16 cellular contexts compared by ENCODE assay signal in the genomic region with DNA sequence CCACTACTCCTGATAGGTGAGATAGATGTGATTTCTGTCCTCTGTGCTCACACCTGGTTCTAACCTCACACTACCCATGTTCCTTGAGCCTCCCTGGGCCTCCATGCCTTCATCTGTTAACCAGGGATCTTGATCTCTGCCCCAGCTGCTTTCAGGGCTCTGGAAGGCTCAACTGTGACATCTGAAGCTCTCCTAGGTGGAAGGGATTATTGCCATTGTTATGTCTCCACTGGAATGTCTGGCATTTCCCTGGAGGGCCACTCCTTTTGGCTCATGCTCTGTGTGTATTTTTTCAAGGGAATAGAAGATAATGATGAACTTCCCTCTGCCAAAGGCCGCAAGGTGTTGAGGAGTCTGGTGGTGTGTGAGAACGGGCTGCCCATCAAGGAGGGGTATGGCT. TPM values are rescaled to one million over a fixed set of nuclear protein-coding genes. Genes with fewer than 3 reads are reported as not detected.
A peak's percentile ranks its signal among the peaks of the same experiment; 100 is the strongest.
DNase-seq lines count a peak whose midpoint lies in the region; TF ChIP-seq lines count a peak whose summit lies in the region.
"Had no signal": no experiment of that assay in that cellular context is flagged by ENCODE, and none has a peak within 500 bp of the region (broad histone marks: within the 10 kb centered on the region; RNA-seq: fewer than 3 reads in every experiment).

No MANE protein-coding gene starts in this region.

- no peaks in the 10 kb centered on the region for H3K9me3 Mint-ChIP-seq in activated T-helper 2 cell treated with anti-CD3 and anti-CD28 coated beads, Interferon-gamma antibody, Interleukin-2, Interleukin-4, amounts not matched to agents 10 μg/mL and 5 μg/mL and 100 μg/mL, durations not matched to agents 14 hours and 24 hours and 36 hours
- H3K9me3 Mint-ChIP-seq: activated naive CD4-positive, alpha-beta T cell treated with anti-CD3 and anti-CD28 coated beads, Interleukin-2, amount 50 U/mL, for 24 hours; dendritic cell treated with granulocyte-macrophage colony-stimulating factor and Interleukin-4, amounts not matched to agents 40 ng/mL and 50 ng/mL, for 4 days had no signal

- H3K4me3 ChIP-seq in cardiac fibroblast (replicated peaks in 1 of 2; ENCODE audit: low read depth in 2 of 2, low read length in 2 of 2) = no peak overlapping the region
- H3K4me3 ChIP-seq: heart left ventricle, mucosa of descending colon, sigmoid colon, transverse colon had no signal

- H3K27ac Mint-ChIP-seq in activated T-helper 2 cell treated with anti-CD3 and anti-CD28 coated beads, Interferon-gamma antibody, Interleukin-2, Interleukin-4, amounts not matched to agents 10 μg/mL and 5 μg/mL and 100 μg/mL, durations not matched to agents 14 hours and 24 hours and 36 hours = no peak overlapping the region
- H3K27ac Mint-ChIP-seq: activated naive CD4-positive, alpha-beta T cell treated with anti-CD3 and anti-CD28 coated beads, Interleukin-2, amount 50 U/mL, for 24 hours; dendritic cell treated with granulocyte-macrophage colony-stimulating factor and Interleukin-4, amounts not matched to agents 40 ng/mL and 50 ng/mL, for 4 days had no signal

- H3K36me3 Mint-ChIP-seq in activated T-helper 2 cell treated with anti-CD3 and anti-CD28 coated beads, Interferon-gamma antibody, Interleukin-2, Interleukin-4, amounts not matched to agents 10 μg/mL and 5 μg/mL and 100 μg/mL, durations not matched to agents 14 hours and 24 hours and 36 hours (ENCODE audit: low read depth) = no peaks in the 10 kb centered on the region
- H3K36me3 Mint-ChIP-seq: activated naive CD4-positive, alpha-beta T cell treated with anti-CD3 and anti-CD28 coated beads, Interleukin-2, amount 50 U/mL, for 24 hours; CD14-positive monocyte had no signal

- TF ChIP-seq CTCF in cardiac fibroblast (IDR thresholded peaks at IDR 0.05; ENCODE audit: low read depth, low read length) = no peak

- DNase-seq in AG20443 (ENCODE audit: low spot score) = peak; percentile 75
- peak; percentile 20 for DNase-seq in HuH-7 (ENCODE audit: low spot score)
- DNase-seq in cardiac fibroblast (ENCODE audit: low read depth in 2 of 2) = peak; percentile 49 to 70
- peak; percentile 19 to 70 for DNase-seq in lung microvascular endothelial cell (ENCODE audit: low read depth in 2 of 2)
- DNase-seq in SIG-M5 treated with dmso at 0.1 percent for 504 hours (lab: John Stamatoyannopoulos, UW; ENCODE audit: unreplicated experiment) = no peak
- no peak for DNase-seq in activated T-helper 2 cell treated with anti-CD3 and anti-CD28 coated beads, Interferon-gamma antibody, Interleukin-2, Interleukin-4, amounts not matched to agents 10 μg/mL and 5 μg/mL and 100 μg/mL, durations not matched to agents 14 hours and 24 hours and 36 hours (ENCODE audit: low spot score)
- no peak for DNase-seq in NCI-H446 (lab: John Stamatoyannopoulos, UW)
- DNase-seq in activated CD8-positive, alpha-beta memory T cell treated with anti-CD3 and anti-CD28 coated beads, Interleukin-2, amount 50 U/mL, for 4 hours = no peak
- DNase-seq: heart left ventricle, mucosa of descending colon, NCI-H524, sigmoid colon, transverse colon had no signal

- intact Hi-C loops in activated T-helper 2 cell treated with anti-CD3 and anti-CD28 coated beads, Interferon-gamma antibody, Interleukin-2, Interleukin-4, amounts not matched to agents 10 μg/mL and 5 μg/mL and 100 μg/mL, durations not matched to agents 14 hours and 24 hours and 36 hours (cut with micrococcal nuclease) = no loop called here

- H3K4me3 Mint-ChIP-seq in activated T-helper 2 cell treated with anti-CD3 and anti-CD28 coated beads, Interferon-gamma antibody, Interleukin-2, Interleukin-4, amounts not matched to agents 10 μg/mL and 5 μg/mL and 100 μg/mL, durations not matched to agents 14 hours and 24 hours and 36 hours (ENCODE audit: low read depth) = no peak overlapping the region
- H3K4me3 Mint-ChIP-seq: activated naive CD4-positive, alpha-beta T cell treated with anti-CD3 and anti-CD28 coated beads, Interleukin-2, amount 50 U/mL, for 24 hours; CD14-positive monocyte; dendritic cell treated with granulocyte-macrophage colony-stimulating factor and Interleukin-4, amounts not matched to agents 40 ng/mL and 50 ng/mL, for 4 days had no signal

- H3K4me1 Mint-ChIP-seq in activated T-helper 2 cell treated with anti-CD3 and anti-CD28 coated beads, Interferon-gamma antibody, Interleukin-2, Interleukin-4, amounts not matched to agents 10 μg/mL and 5 μg/mL and 100 μg/mL, durations not matched to agents 14 hours and 24 hours and 36 hours (ENCODE audit: low read depth) = peaks cover 8% of the 10 kb centered on the region

- H3K27me3 Mint-ChIP-seq in activated T-helper 2 cell treated with anti-CD3 and anti-CD28 coated beads, Interferon-gamma antibody, Interleukin-2, Interleukin-4, amounts not matched to agents 10 μg/mL and 5 μg/mL and 100 μg/mL, durations not matched to agents 14 hours and 24 hours and 36 hours (ENCODE audit: low read depth) = no peaks in the 10 kb centered on the region
- H3K27me3 Mint-ChIP-seq: activated naive CD4-positive, alpha-beta T cell treated with anti-CD3 and anti-CD28 coated beads, Interleukin-2, amount 50 U/mL, for 24 hours had no signal

RNA-seq across cellular contexts. Expression of gene PCARE, which starts 41.2 kb away (rescaled TPM):
- not detected in 2 replicates for total RNA-seq in lung microvascular endothelial cell
- total RNA-seq in activated T-helper 2 cell treated with anti-CD3 and anti-CD28 coated beads, Interferon-gamma antibody, Interleukin-2, Interleukin-4, amounts not matched to agents 10 μg/mL and 5 μg/mL and 100 μg/mL, durations not matched to agents 14 hours and 24 hours and 36 hours = not detected in 2 replicates
- total RNA-seq: mucosa of descending colon had no signal

RNA-seq across cellular contexts. Expression of gene TOGARAM2, which starts 52.1 kb away (rescaled TPM):
- total RNA-seq in lung microvascular endothelial cell = under 0.01 TPM in 2 replicates
- total RNA-seq in activated T-helper 2 cell treated with anti-CD3 and anti-CD28 coated beads, Interferon-gamma antibody, Interleukin-2, Interleukin-4, amounts not matched to agents 10 μg/mL and 5 μg/mL and 100 μg/mL, durations not matched to agents 14 hours and 24 hours and 36 hours = 3.0 and 4.0 TPM in 2 replicates

Comparison
In these comparisons a context has a peak if more than half of its experiments do, and no peak if none do; other contexts are left out.
1. DNase-seq: peak in AG20443 (single experiment), HuH-7 (single experiment), cardiac fibroblast (2 of 2) and lung microvascular endothelial cell (2 of 2); none in SIG-M5 treated with dmso at 0.1 percent for 504 hours (single experiment), activated T-helper 2 cell treated with anti-CD3 and anti-CD28 coated beads, Interferon-gamma antibody, Interleukin-2, Interleukin-4, amounts not matched to agents 10 μg/mL and 5 μg/mL and 100 μg/mL, durations not matched to agents 14 hours and 24 hours and 36 hours (single experiment), NCI-H446 (0 of 2) and activated CD8-positive, alpha-beta memory T cell treated with anti-CD3 and anti-CD28 coated beads, Interleukin-2, amount 50 U/mL, for 4 hours (single experiment).